5 cellular contexts compared by ENCODE assay signal in genomic region chr11:70842701-70843100, GRCh38.
"Had no signal": no experiment of that assay in that cellular context is flagged by ENCODE, and none has a peak within 500 bp of the region (broad histone marks: within the 10 kb centered on the region; RNA-seq: fewer than 3 reads in every experiment).

No MANE protein-coding gene starts in this region.

- H3K27ac ChIP-seq: HL-60 had no signal

- ATAC-seq: K562 had no signal

- DNase-seq: IMR-90, KBM-7 had no signal

- H3K4me3 ChIP-seq: K562 had no signal

- FAIRE-seq: HTR-8/SVneo, K562 had no signal
